ENCODE assay signal across 8 cellular contexts in genomic region chr11:123063396-123064267, GRCh38. TPM values are rescaled to one million over a fixed set of nuclear protein-coding genes. Genes with fewer than 3 reads are reported as not detected.
DNase-seq lines count a peak whose midpoint lies in the region; ATAC-seq, FAIRE-seq and TF ChIP-seq lines count a peak whose summit lies in the region.

No MANE protein-coding gene starts in this region.

- TF ChIP-seq CTCF in pancreas (IDR thresholded peaks at IDR 0.05), result no peak

- no peaks in the 10 kb centered on the region for H3K9me3 ChIP-seq in pancreas

- peaks cover 6 to 20% (median 18%) of the 10 kb centered on the region in 3 donors for H3K4me1 ChIP-seq in pancreas

- H3K4me3 ChIP-seq in pancreas, result peak overlapping the region; percentile 38 to 89 (median 80)

- peak; percentile 52 for DNase-seq in stimulated activated CD4-positive, alpha-beta T cell treated with anti-CD3 and anti-CD28 coated beads, Interleukin-15, amount 100 ng/mL, for 24 hours
- DNase-seq in stimulated activated CD4-positive, alpha-beta T cell treated with anti-CD3 and anti-CD28 coated beads, Interleukin-4, amount 100 ng/mL, for 4 hours, result no peak
- DNase-seq in NCI-H69 (lab: John Stamatoyannopoulos, UW) (peak; percentile 74), glomerular endothelial cell (ENCODE audit: extremely low read depth, low read depth, low spot score) (peak; percentile 55), pancreas (peak in 3 of 6 donors; percentile 31 to 49 (median 46)), T1000 (lab: John Stamatoyannopoulos, UW) (no peak), NCI-H1436 (lab: John Stamatoyannopoulos, UW) (no peak)
- peak; percentile 76 for DNase-seq in activated effector memory CD4-positive, alpha-beta T cell treated with anti-CD3 and anti-CD28 coated beads, Interleukin-2, amount 50 U/mL, for 16 hours

- H3K27ac ChIP-seq in pancreas, result peak overlapping the region; percentile 99 to 100 (median 100)

- ATAC-seq in pancreas, result peak in 3 of 4 donors; percentile 7 to 19 (median 18)

- 5 to 11% methylated on average over 10 of the region's 10 CpGs for WGBS in pancreas, 2 donors

- intact Hi-C loops in pancreas (cut with DNase I), result no loop called here

- no peaks in the 10 kb centered on the region for H3K27me3 ChIP-seq in pancreas

- H3K36me3 ChIP-seq in pancreas, result peaks cover 14 to 15% (median 15%) of the 10 kb centered on the region in 3 donors

- FAIRE-seq in pancreas (lab: Jason Lieb, UNC), result no peak

RNA-seq across cellular contexts. Expression of gene HSPA8, which starts 1.7 kb away (rescaled TPM):
- total RNA-seq in glomerular endothelial cell, result 1,578 and 1,857 TPM in 2 replicates
- total RNA-seq in pancreas, result 1,000 to 10,000 TPM in 3 of 6 donors, 100 to 1,000 TPM in 3; 625 to 1,721 (median 1,008) TPM
- 100 to 1,000 TPM; 166 to 347 TPM for polyA plus RNA-seq in pancreas

Comparison
In these comparisons a context has a peak if more than half of its experiments do, and no peak if none do; other contexts are left out.
1. DNase-seq: peak in stimulated activated CD4-positive, alpha-beta T cell treated with anti-CD3 and anti-CD28 coated beads, Interleukin-15, amount 100 ng/mL, for 24 hours (single experiment), NCI-H69 (single experiment), activated effector memory CD4-positive, alpha-beta T cell treated with anti-CD3 and anti-CD28 coated beads, Interleukin-2, amount 50 U/mL, for 16 hours (single experiment) and glomerular endothelial cell (single experiment); none in stimulated activated CD4-positive, alpha-beta T cell treated with anti-CD3 and anti-CD28 coated beads, Interleukin-4, amount 100 ng/mL, for 4 hours (0 of 2), T1000 (single experiment) and NCI-H1436 (single experiment).